ENCODE assay signal across 7 cellular contexts in genomic region chr1:168342572-168343280, GRCh38.
DNase-seq lines count a peak whose midpoint lies in the region; ATAC-seq, FAIRE-seq and TF ChIP-seq lines count a peak whose summit lies in the region.

No MANE protein-coding gene starts in this region.

- RAD21 ChIA-PET in GM12878 (lab: Charles Lee; ENCODE audit: unreplicated experiment): interaction anchor here (0.6 to 5.8 kb wide), 82 partner anchors 8 to 1369 kb away, joined by 3 to 193 read pairs (median 4); partner anchors contain the start of gene TBX19

- H3K4me1 ChIP-seq in GM12878 (ENCODE audit: control insufficient read depth, insufficient read depth, low read length) (peaks cover 10% of the 10 kb centered on the region), iPS DF 6.9 (ENCODE audit: control insufficient read depth, insufficient read depth, low read length) (no peaks in the 10 kb centered on the region), skeletal muscle satellite cell (ENCODE audit: control insufficient read depth, insufficient read depth, low read length) (peaks cover 8% of the 10 kb centered on the region)

- FAIRE-seq in TTC549 (lab: Jason Lieb, UNC): peak; percentile 15
- no peak for FAIRE-seq in GM12878 (lab: Jason Lieb, UNC)

- SMC1A ChIA-PET in GM12878 (lab: Charles Lee; ENCODE audit: uncharacterized antibody, unreplicated experiment): interaction anchor here (0.6 to 7.8 kb wide), 89 partner anchors 9 to 1339 kb away, joined by 3 to 239 read pairs (median 4); partner anchors contain the start of gene BLZF1

- in situ Hi-C loops in GM12878 (cut with MboI): no loop called here

- peak; percentile 86 for ATAC-seq in GM18505 (IDR thresholded peaks at IDR 0.05; ENCODE audit: unreplicated experiment)
- peak; percentile 98 for ATAC-seq in HG03025 (IDR thresholded peaks at IDR 0.05; ENCODE audit: low FRiP score, unreplicated experiment)
- peak; percentile 98 for ATAC-seq in GM12878

- TF ChIP-seq EP300 in GM12878 (IDR thresholded peaks at IDR 0.05; ENCODE audit: borderline replicate concordance in 1 of 2, control insufficient read depth in 1 of 2, low read depth in 2 of 2, low read length in 2 of 2): no peak

- H3K9ac ChIP-seq in GM12878 (ENCODE audit: control insufficient read depth, insufficient read depth, low read length): no peak overlapping the region
- H3K9ac ChIP-seq in skeletal muscle satellite cell (ENCODE audit: low read depth, low read length): no peak overlapping the region

- H2AFZ ChIP-seq in GM12878 (ENCODE audit: control insufficient read depth, low read depth, low read length): peak overlapping the region; percentile 72

- BruUV-seq in GM12878 (replicated peaks; lab: Mats Ljungman, UMichigan): no TSS peak

- DNase-seq in NCI-H2081 (lab: John Stamatoyannopoulos, UW): peak; percentile 87 to 88
- peak; percentile 61 for DNase-seq in GM12878 (ENCODE audit: low read depth, low spot score)
- peak; percentile 76 for DNase-seq in iPS DF 6.9 (ENCODE audit: low read depth, low spot score)

- no peaks in the 10 kb centered on the region; the same call in 2 of the 3 replicates for H3K9me3 ChIP-seq in GM12878 (replicated peaks; ENCODE audit: control insufficient read depth, insufficient read depth, low read length)
- no peaks in the 10 kb centered on the region for H3K9me3 ChIP-seq in iPS DF 6.9 (ENCODE audit: control insufficient read depth, insufficient read depth, low read length)
- H3K9me3 ChIP-seq in skeletal muscle satellite cell (replicated peaks; ENCODE audit: low read length): no peaks in the 10 kb centered on the region

- TF ChIP-seq POLR2A in GM18505 (IDR thresholded peaks at IDR 0.05; ENCODE audit: borderline replicate concordance, extremely low read depth, insufficient read depth, insufficient read length) (no peak), GM12878 (IDR thresholded peaks at IDR 0.05; ENCODE audit: low read depth, low read length) (no peak)

- H3K4me3 ChIP-seq in GM12878 (no peak overlapping the region), iPS DF 6.9 (ENCODE audit: low read length) (peak overlapping the region; percentile 40; the same call in 1 of the 2 replicates), skeletal muscle satellite cell (ENCODE audit: low read length) (peak overlapping the region; percentile 60)

- peak; percentile 73 to 91 (median 82) for TF ChIP-seq CTCF in GM12878 (IDR thresholded peaks at IDR 0.05 in 2 of 3, conservative IDR thresholded peaks at IDR 0.05 in 1 of 3; ENCODE audit: control insufficient read depth in 2 of 3, extremely low read depth in 1 of 3, insufficient read depth in 1 of 3, low read depth in 3 of 3, low read length in 3 of 3)

- no peaks in the 10 kb centered on the region for H3K79me2 ChIP-seq in GM12878 (ENCODE audit: control insufficient read depth, insufficient read depth, low read length)

- H3K36me3 ChIP-seq in GM12878 (ENCODE audit: control insufficient read depth in 2 of 2, insufficient read depth in 2 of 2, low read length in 1 of 2) (no peaks in the 10 kb centered on the region), iPS DF 6.9 (ENCODE audit: control insufficient read depth, insufficient read depth, low read length) (no peaks in the 10 kb centered on the region), skeletal muscle satellite cell (ENCODE audit: insufficient read depth, low read length) (no peaks in the 10 kb centered on the region)

- H3K27me3 ChIP-seq in GM12878 (replicated peaks in 1 of 2; ENCODE audit: control insufficient read depth in 2 of 2, insufficient read depth in 2 of 2, low read length in 1 of 2): no peaks in the 10 kb centered on the region
- H3K27me3 ChIP-seq in iPS DF 6.9 (ENCODE audit: control insufficient read depth, insufficient read depth, low read length): no peaks in the 10 kb centered on the region
- H3K27me3 ChIP-seq in skeletal muscle satellite cell (ENCODE audit: control insufficient read depth, insufficient read depth, low read length): peaks cover 8% of the 10 kb centered on the region

- H3K4me2 ChIP-seq in GM12878 (ENCODE audit: control insufficient read depth, insufficient read depth) (peak overlapping the region; percentile 71; the same call in 1 of the 2 replicates), skeletal muscle satellite cell (ENCODE audit: low read length) (peak overlapping the region; percentile 83)

- H3K27ac ChIP-seq in GM12878 (ENCODE audit: control insufficient read depth, insufficient read depth) (no peak overlapping the region), iPS DF 6.9 (ENCODE audit: low read length) (no peak overlapping the region)

- CTCF ChIA-PET in GM12878 (lab: Yijun Ruan, JAX): interaction anchor here (0.6 to 7.7 kb wide), 121 partner anchors 9 to 1467 kb away, joined by 3 to 283 read pairs (median 4); partner anchors contain the start of genes BLZF1, NME7, SFT2D2 and SLC19A2

- 13% methylated on average over 21 of the region's 21 CpGs for WGBS in GM12878 (ENCODE audit: insufficient coverage, insufficient replicate concordance, low lambda C conversion rate, missing lambda C conversion rate)
- WGBS in iPS DF 6.9 (ENCODE audit: insufficient coverage, insufficient read length): 100% methylated on average over 1 of the region's 21 CpGs

- no peaks in the 10 kb centered on the region for H4K20me1 ChIP-seq in GM12878 (ENCODE audit: control insufficient read depth, insufficient read depth)

- intact Hi-C loops in GM12878 (cut with micrococcal nuclease; ENCODE audit: unreplicated experiment): loop anchor here (1.0 to 5.0 kb wide), 4 partner anchors 96 to 1006 kb away; no protein-coding TSS in a partner anchor

- POLR2A ChIA-PET in GM12878 (lab: Charles Lee): interaction anchor here (0.7 to 1.6 kb wide), 6 partner anchors 57 to 177 kb away, joined by 3 to 7 read pairs (median 4); no protein-coding TSS in a partner anchor

- peak; percentile 86 for TF ChIP-seq RAD21 in GM12878 (IDR thresholded peaks at IDR 0.05; ENCODE audit: insufficient read depth, low read depth, low read length)

TF ChIP-seq in GM12878, 131 proteins besides CTCF, POLR2A, EP300 and RAD21 (continues in another document):
- TF ChIP-seq IRF3 (IDR thresholded peaks at IDR 0.05): no peak
- no peak for TF ChIP-seq BCLAF1 (IDR thresholded peaks at IDR 0.05)
- TF ChIP-seq CREB1 (IDR thresholded peaks at IDR 0.05; ENCODE audit: low read depth): peak; percentile 84
- peak; percentile 49; the same call in 1 of the 2 replicates for TF ChIP-seq SMARCA5 (IDR thresholded peaks at IDR 0.05)
- TF ChIP-seq ZBTB33 (IDR thresholded peaks at IDR 0.05): no peak
- TF ChIP-seq ZNF622 (IDR thresholded peaks at IDR 0.05): no peak
- TF ChIP-seq DPF2 (IDR thresholded peaks at IDR 0.05): 0 out of 2 replicates have a peak, but pooled peaks have one; percentile 35
